Comparison of ENCODE assay signal across 8 cellular contexts in genomic region chr14:91649930-91650329, GRCh38.
A peak's percentile ranks its signal among the peaks of the same experiment; 100 is the strongest.
DNase-seq lines count a peak whose midpoint lies in the region; ATAC-seq and TF ChIP-seq lines count a peak whose summit lies in the region.

No MANE protein-coding gene starts in this region.

- no peak overlapping the region for H3K4me3 Mint-ChIP-seq in effector memory CD8-positive, alpha-beta T cell

- no peak overlapping the region for H2AFZ ChIP-seq in neural cell (ENCODE audit: low read depth, low read length)

- no peaks in the 10 kb centered on the region for H3K79me2 ChIP-seq in neural cell (replicated peaks; ENCODE audit: insufficient read depth, low read length)

- no peak for ATAC-seq in effector memory CD8-positive, alpha-beta T cell (replicated peaks)
- ATAC-seq in HG02852 (IDR thresholded peaks at IDR 0.05; ENCODE audit: unreplicated experiment): no peak

- no peaks in the 10 kb centered on the region for H3K36me3 ChIP-seq in neural cell (ENCODE audit: insufficient read depth, low read length)

- no peaks in the 10 kb centered on the region for H4K20me1 ChIP-seq in neural cell (ENCODE audit: insufficient read depth)

- peaks cover 2 to 7% of the 10 kb centered on the region in 2 donors for H3K9me3 Mint-ChIP-seq in effector memory CD8-positive, alpha-beta T cell

- TF ChIP-seq EP300 in neural cell (conservative IDR thresholded peaks at IDR 0.05; ENCODE audit: poor library complexity, severe bottlenecking): no peak

- no peak overlapping the region for H3K27ac ChIP-seq in neural cell (ENCODE audit: low read length)

- no peaks in the 10 kb centered on the region for H3K9me2 ChIP-seq in neural cell (ENCODE audit: insufficient read depth, low read length)

- no peaks in the 10 kb centered on the region for H3K36me3 Mint-ChIP-seq in effector memory CD8-positive, alpha-beta T cell (ENCODE audit: insufficient read depth)

- TF ChIP-seq RAD21 in neural cell (conservative IDR thresholded peaks at IDR 0.05): peak; percentile 36

- no peaks in the 10 kb centered on the region for H3K27me3 ChIP-seq in neural cell (ENCODE audit: insufficient read depth, low read depth, low read length)

- H3K27me3 Mint-ChIP-seq in effector memory CD8-positive, alpha-beta T cell: peaks cover 14 to 15% of the 10 kb centered on the region in 2 donors

- no peak overlapping the region for H3K27ac Mint-ChIP-seq in effector memory CD8-positive, alpha-beta T cell

- no peak overlapping the region for H3K4me2 ChIP-seq in neural cell (ENCODE audit: low read length)

- H3K9ac ChIP-seq in neural cell (ENCODE audit: low read length): no peak overlapping the region

- no peaks in the 10 kb centered on the region for H3K9me3 ChIP-seq in neural cell (ENCODE audit: low read length)

- H3K4me3 ChIP-seq in AG10803 (ENCODE audit: low read length) (no peak overlapping the region), neural cell (ENCODE audit: low read length) (no peak overlapping the region)

- DNase-seq in AG10803 (ENCODE audit: low read depth) (peak; percentile 60), EL (peak; percentile 2), NCI-H748 (lab: John Stamatoyannopoulos, UW; ENCODE audit: unreplicated experiment) (peak; percentile 22), NK-92 (lab: John Stamatoyannopoulos, UW; ENCODE audit: unreplicated experiment) (no peak)
- DNase-seq in effector memory CD8-positive, alpha-beta T cell: peak in 2 of 3 experiments; percentile 1 to 6
- no peak for DNase-seq in stimulated activated CD4-positive, alpha-beta T cell treated with anti-CD3 and anti-CD28 coated beads, Interleukin-4, amount 100 ng/mL, for 24 hours

- TF ChIP-seq CTCF in AG10803 (conservative IDR thresholded peaks at IDR 0.05; ENCODE audit: low read length) (peak; percentile 79), neural cell (IDR thresholded peaks at IDR 0.05; ENCODE audit: poor library complexity, severe bottlenecking) (no peak)

- no peaks in the 10 kb centered on the region for H3K4me1 Mint-ChIP-seq in effector memory CD8-positive, alpha-beta T cell (ENCODE audit: low read depth in 2 of 2)

- no peaks in the 10 kb centered on the region for H3F3A ChIP-seq in neural cell (ENCODE audit: insufficient read depth, low read length, poor library complexity, severe bottlenecking)

TF ChIP-seq in neural cell, 6 proteins besides CTCF, POLR2A, EP300 and RAD21:
- TF ChIP-seq SMC3 (conservative IDR thresholded peaks at IDR 0.05; ENCODE audit: poor library complexity) (no peak), MXI1 (conservative IDR thresholded peaks at IDR 0.05; ENCODE audit: poor library complexity, severe bottlenecking) (no peak), POLR2AphosphoS5 (IDR thresholded peaks at IDR 0.05) (no peak), TAF1 (IDR thresholded peaks at IDR 0.05; ENCODE audit: low read depth) (no peak), REST (IDR thresholded peaks at IDR 0.05; ENCODE audit: borderline replicate concordance) (no peak), EZH2 (IDR thresholded peaks at IDR 0.05; ENCODE audit: borderline replicate concordance, insufficient read depth, low read length, poor library complexity, severe bottlenecking) (no peak)

Comparison
In these comparisons a context has a peak if more than half of its experiments do, and no peak if none do; other contexts are left out.
1. DNase-seq: peak in AG10803 (single experiment), EL (single experiment), NCI-H748 (single experiment) and effector memory CD8-positive, alpha-beta T cell (2 of 3); none in stimulated activated CD4-positive, alpha-beta T cell treated with anti-CD3 and anti-CD28 coated beads, Interleukin-4, amount 100 ng/mL, for 24 hours (single experiment) and NK-92 (single experiment).